In the genomic region with DNA sequence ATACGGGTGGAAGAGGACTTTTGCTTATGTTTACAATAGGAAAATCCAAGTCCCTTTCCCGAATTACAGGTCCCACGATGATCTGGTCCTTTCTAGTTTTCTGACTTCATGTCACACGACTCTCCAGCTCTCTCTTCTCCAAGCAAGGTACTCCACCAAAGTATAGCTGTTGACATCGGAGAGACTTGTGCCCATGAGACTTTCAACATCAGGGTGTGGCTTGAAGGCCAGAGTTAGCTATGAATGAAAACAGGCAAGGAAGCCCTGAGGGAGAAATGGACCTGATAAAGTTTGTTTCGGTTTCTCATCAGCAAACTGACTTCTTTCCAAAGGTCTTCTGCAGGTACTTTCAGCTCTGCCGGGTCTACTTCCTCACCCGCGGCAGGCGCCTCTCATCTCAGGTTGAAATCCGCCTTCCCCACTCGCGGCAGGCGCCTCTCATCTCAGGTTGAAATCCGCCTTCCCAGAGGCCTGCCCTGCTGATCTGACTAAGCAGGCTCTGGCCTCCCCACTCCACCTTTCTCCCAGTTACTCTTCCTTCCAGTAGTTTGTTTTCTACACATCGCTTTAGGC, we compare ENCODE assay signal across 10 cellular contexts. TPM values are rescaled to one million over a fixed set of nuclear protein-coding genes. Genes with fewer than 3 reads are reported as not detected.
A peak's percentile ranks its signal among the peaks of the same experiment; 100 is the strongest.
DNase-seq lines count a peak whose midpoint lies in the region; ATAC-seq and TF ChIP-seq lines count a peak whose summit lies in the region.
"Had no signal": no experiment of that assay in that cellular context is flagged by ENCODE, and none has a peak within 500 bp of the region (broad histone marks: within the 10 kb centered on the region; RNA-seq: fewer than 3 reads in every experiment).

No MANE protein-coding gene starts in this region.

- peaks cover 0 to 63% (median 26%) of the 10 kb centered on the region in 9 donors for H3K36me3 ChIP-seq in heart right ventricle
- peaks cover 36 to 45% of the 10 kb centered on the region in 2 donors for H3K36me3 ChIP-seq in muscle layer of duodenum (ENCODE audit: control insufficient read depth in 1 of 2, insufficient read depth in 2 of 2, low read length in 2 of 2)
- peaks cover 19% of the 10 kb centered on the region for H3K36me3 ChIP-seq in effector memory CD4-positive, alpha-beta T cell (ENCODE audit: control insufficient read depth, insufficient read depth, low read length)

- ATAC-seq in right cardiac atrium (no peak), heart right ventricle (no peak), HG02840 (IDR thresholded peaks at IDR 0.05; ENCODE audit: low FRiP score, unreplicated experiment) (no peak), GM18861 (IDR thresholded peaks at IDR 0.05; ENCODE audit: unreplicated experiment) (no peak)

- H3K4me3 ChIP-seq in right cardiac atrium (ENCODE audit: low read length) (no peak overlapping the region), heart right ventricle (no peak overlapping the region), muscle layer of duodenum (ENCODE audit: low read depth in 1 of 2, low read length in 2 of 2) (peak overlapping the region in 1 of 2 donors; percentile 13)
- no peak overlapping the region for H3K4me3 ChIP-seq in effector memory CD4-positive, alpha-beta T cell (ENCODE audit: insufficient read depth, low read depth, low read length, poor library complexity, severe bottlenecking)

- H3K27ac Mint-ChIP-seq in activated naive CD4-positive, alpha-beta T cell treated with anti-CD3 and anti-CD28 coated beads, Interleukin-2, amount 10 ng/mL, durations not matched to agents 7 days and 5 days = peak overlapping the region; percentile 81

- peaks cover 29% of the 10 kb centered on the region for H3K4me1 Mint-ChIP-seq in activated naive CD4-positive, alpha-beta T cell treated with anti-CD3 and anti-CD28 coated beads, Interleukin-2, amount 10 ng/mL, durations not matched to agents 7 days and 5 days

- CTCF ChIA-PET in activated naive CD4-positive, alpha-beta T cell treated with anti-CD3 and anti-CD28 coated beads, Interleukin-2, amount 10 ng/mL, durations not matched to agents 7 days and 5 days (lab: Charles Lee) = no interaction called here

- peak overlapping the region; percentile 64 for H3K4me3 Mint-ChIP-seq in activated naive CD4-positive, alpha-beta T cell treated with anti-CD3 and anti-CD28 coated beads, Interleukin-2, amount 10 ng/mL, durations not matched to agents 7 days and 5 days

- peaks cover 24% of the 10 kb centered on the region for H3K36me3 Mint-ChIP-seq in activated naive CD4-positive, alpha-beta T cell treated with anti-CD3 and anti-CD28 coated beads, Interleukin-2, amount 10 ng/mL, durations not matched to agents 7 days and 5 days

- WGBS in right cardiac atrium = 82% methylated on average over 16 of the region's 16 CpGs
- 87 to 92% methylated on average over 16 of the region's 16 CpGs for WGBS in heart right ventricle, 2 donors

- no peaks in the 10 kb centered on the region for H3K9me3 Mint-ChIP-seq in activated naive CD4-positive, alpha-beta T cell treated with anti-CD3 and anti-CD28 coated beads, Interleukin-2, amount 10 ng/mL, durations not matched to agents 7 days and 5 days

- TF ChIP-seq CTCF in heart right ventricle (IDR thresholded peaks at IDR 0.05) = no peak

- H3K9me3 ChIP-seq in right cardiac atrium (ENCODE audit: control insufficient read depth, low read length) = no peaks in the 10 kb centered on the region
- H3K9me3 ChIP-seq in heart right ventricle = no peaks in the 10 kb centered on the region
- no peaks in the 10 kb centered on the region for H3K9me3 ChIP-seq in muscle layer of duodenum (ENCODE audit: control insufficient read depth in 1 of 2, low read length in 2 of 2)
- H3K9me3 ChIP-seq in effector memory CD4-positive, alpha-beta T cell (ENCODE audit: control insufficient read depth, low read length) = no peaks in the 10 kb centered on the region

- H3K27ac ChIP-seq in right cardiac atrium (ENCODE audit: low read length) (no peak overlapping the region), heart right ventricle (peak overlapping the region in 5 of 10 donors; percentile 3 to 99 (median 86)), muscle layer of duodenum (ENCODE audit: low read length) (peak overlapping the region; percentile 54)
- H3K27ac ChIP-seq in effector memory CD4-positive, alpha-beta T cell (ENCODE audit: insufficient read depth, low read length, poor library complexity, severe bottlenecking) = no peak overlapping the region

- H3K4me1 ChIP-seq in right cardiac atrium (ENCODE audit: control insufficient read depth, insufficient read depth, low read length) (peaks cover 2% of the 10 kb centered on the region), heart right ventricle (peaks cover 3 to 48% (median 28%) of the 10 kb centered on the region in 9 donors), muscle layer of duodenum (ENCODE audit: control insufficient read depth in 1 of 2, insufficient read depth in 2 of 2, low read length in 2 of 2) (peaks cover 0 to 38% of the 10 kb centered on the region in 2 donors)
- H3K4me1 ChIP-seq in effector memory CD4-positive, alpha-beta T cell (ENCODE audit: control insufficient read depth, insufficient read depth, low read length, poor library complexity, severe bottlenecking) = peaks cover 16% of the 10 kb centered on the region

- DNase-seq in right cardiac atrium = peak in 2 of 3 donors; percentile 19 to 68
- no peak for DNase-seq in heart right ventricle
- peak; percentile 52 for DNase-seq in activated naive CD4-positive, alpha-beta T cell treated with anti-CD3 and anti-CD28 coated beads, Interleukin-2, amount 10 ng/mL, durations not matched to agents 7 days and 5 days
- DNase-seq in medulla oblongata (ENCODE audit: extremely low spot score) = no peak
- DNase-seq in effector memory CD4-positive, alpha-beta T cell = no peak
- DNase-seq: NCI-H1092 treated with DMSO at 0.1 percent for 48 hours, occipital lobe had no signal

- intact Hi-C loops in right cardiac atrium (cut with DNase I) (no loop called here), heart right ventricle (cut with DNase I) (no loop called here)

- peaks cover 8% of the 10 kb centered on the region for H3K27me3 Mint-ChIP-seq in activated naive CD4-positive, alpha-beta T cell treated with anti-CD3 and anti-CD28 coated beads, Interleukin-2, amount 10 ng/mL, durations not matched to agents 7 days and 5 days

- H3K27me3 ChIP-seq in right cardiac atrium (ENCODE audit: control insufficient read depth, insufficient read depth) = no peaks in the 10 kb centered on the region
- no peaks in the 10 kb centered on the region for H3K27me3 ChIP-seq in heart right ventricle
- H3K27me3 ChIP-seq in muscle layer of duodenum (ENCODE audit: low read depth, low read length) = no peaks in the 10 kb centered on the region
- no peaks in the 10 kb centered on the region for H3K27me3 ChIP-seq in effector memory CD4-positive, alpha-beta T cell (replicated peaks; ENCODE audit: control insufficient read depth, insufficient read depth, low read length, poor library complexity, severe bottlenecking)

RNA-seq across cellular contexts. Expression of gene PER3, which starts 2.1 kb away (rescaled TPM):
- total RNA-seq in right cardiac atrium = 10 to 100 TPM; 15.1 to 28.2 (median 24.6) TPM
- polyA plus RNA-seq in right cardiac atrium = 11.5 TPM
- 10 to 100 TPM in 9 of 10 donors, 1 to 10 TPM in 1; 8.0 to 36.3 (median 20.7) TPM for total RNA-seq in heart right ventricle
- polyA plus RNA-seq in heart right ventricle = 10 to 100 TPM in 1 of 2 donors, 1 to 10 TPM in 1; 2.1 to 13.7 TPM

RNA-seq across cellular contexts. Expression of gene VAMP3, which starts 10.9 kb away (rescaled TPM):
- total RNA-seq in right cardiac atrium = 10 to 100 TPM; 76.6 to 90.4 (median 83.8) TPM
- polyA plus RNA-seq in right cardiac atrium = 61.3 TPM
- total RNA-seq in heart right ventricle = 10 to 100 TPM; 64.5 to 88.4 (median 76.7) TPM
- 10 to 100 TPM; 48.7 to 49.8 TPM for polyA plus RNA-seq in heart right ventricle

Comparison
In these comparisons a context has a peak if more than half of its experiments do, and no peak if none do; other contexts are left out.
1. DNase-seq: peak in right cardiac atrium (2 of 3) and activated naive CD4-positive, alpha-beta T cell treated with anti-CD3 and anti-CD28 coated beads, Interleukin-2, amount 10 ng/mL, durations not matched to agents 7 days and 5 days (single experiment); none in heart right ventricle (0 of 2), medulla oblongata (single experiment) and effector memory CD4-positive, alpha-beta T cell (0 of 3).